ENCODE assay signal across 18 cellular contexts in genomic region chr11:1198766-1199688, GRCh38. TPM values are rescaled to one million over a fixed set of nuclear protein-coding genes. Genes with fewer than 3 reads are reported as not detected.
DNase-seq lines count a peak whose midpoint lies in the region; ATAC-seq and TF ChIP-seq lines count a peak whose summit lies in the region.
"Had no signal": no experiment of that assay in that cellular context is flagged by ENCODE, and none has a peak within 500 bp of the region (broad histone marks: within the 10 kb centered on the region; RNA-seq: fewer than 3 reads in every experiment).

No MANE protein-coding gene starts in this region.

- CTCF ChIA-PET in SK-N-SH (lab: Yijun Ruan, JAX), result interaction anchor here (1.8 to 5.9 kb wide), 2 partner anchors 18 to 316 kb away, joined by 4 to 38 read pairs; no protein-coding TSS in a partner anchor

- POLR2A ChIA-PET in SK-N-SH (lab: Yijun Ruan, JAX), result no interaction called here

- H4K20me1 ChIP-seq in SK-N-SH (ENCODE audit: insufficient read depth), result no peaks in the 10 kb centered on the region

- H3K4me2 ChIP-seq in SK-N-SH, result no peak overlapping the region

- H3K9me2 ChIP-seq in SK-N-SH, result no peaks in the 10 kb centered on the region

- H3K27me3 ChIP-seq in SK-N-SH (ENCODE audit: insufficient read depth) (peaks cover 5% of the 10 kb centered on the region; the same call in 1 of the 2 replicates), H7 (ENCODE audit: control insufficient read depth, insufficient read depth, low read length) (no peaks in the 10 kb centered on the region), psoas muscle (ENCODE audit: insufficient read depth in 3 of 3, low read length in 2 of 3) (peaks cover 0 to 65% (median 10%) of the 10 kb centered on the region in 3 donors)

- ATAC-seq in SK-N-SH treated with all-trans-retinoic acid at 6 μM for 48 hours (no peak), esophagus mucosa (peak; percentile 26), psoas muscle (no peak), HG03520 (IDR thresholded peaks at IDR 0.05; ENCODE audit: unreplicated experiment) (no peak), GM18867 (IDR thresholded peaks at IDR 0.05; ENCODE audit: unreplicated experiment) (no peak)
- ATAC-seq: Panc1 had no signal

- no peak for TF ChIP-seq EP300 in SK-N-SH (IDR thresholded peaks at IDR 0.05; ENCODE audit: borderline replicate concordance in 1 of 2, low read depth in 1 of 2, low read length in 1 of 2)

- H3F3A ChIP-seq in SK-N-SH (replicated peaks; ENCODE audit: insufficient read depth), result no peaks in the 10 kb centered on the region

- peaks cover 0 to 10% of the 10 kb centered on the region in 2 experiments; a peak in 1 of 4 replicates for H3K4me1 ChIP-seq in SK-N-SH (ENCODE audit: control insufficient read depth in 1 of 2, insufficient read depth in 2 of 2, low read depth in 1 of 2, low read length in 1 of 2)
- no peaks in the 10 kb centered on the region for H3K4me1 ChIP-seq in psoas muscle

- H3K4me3 ChIP-seq in SK-N-SH (ENCODE audit: low read depth in 2 of 2, low read length in 1 of 2) (no peak overlapping the region; a peak in 1 of 4 replicates), H7 (ENCODE audit: insufficient read depth, low read depth, low read length) (no peak overlapping the region), psoas muscle (no peak overlapping the region)
- H3K4me3 ChIP-seq: thoracic aorta had no signal

- no peak for TF ChIP-seq RAD21 in SK-N-SH (IDR thresholded peaks at IDR 0.05; ENCODE audit: low read length)

- H3K27ac ChIP-seq in SK-N-SH (ENCODE audit: low read depth in 2 of 2, low read length in 1 of 2), result no peak overlapping the region
- H3K27ac ChIP-seq in psoas muscle, result no peak overlapping the region
- H3K27ac ChIP-seq: thoracic aorta had no signal

- no peak overlapping the region for H3K9ac ChIP-seq in SK-N-SH

- 32% methylated on average over 12 of the region's 40 CpGs for WGBS in SK-N-SH (ENCODE audit: low lambda C conversion rate)
- 71 to 74% (median 72%) methylated on average over 36 to 40 of the region's 40 CpGs for WGBS in psoas muscle, 3 donors

- no peak overlapping the region for H2AFZ ChIP-seq in SK-N-SH (ENCODE audit: low read depth)

- DNase-seq in SK-N-SH (peak; percentile 36), H7 (peak; percentile 52), psoas muscle (peak; percentile 10 to 37), middle frontal gyrus (ENCODE audit: extremely low spot score, low spot score) (no peak)
- DNase-seq: activated CD4-positive, alpha-beta memory T cell treated with anti-CD3 and anti-CD28 coated beads for 36 hours; DMS 273 treated with DMSO at 0.1 percent for 48 hours; midbrain; NCI-H226 had no signal

- no peaks in the 10 kb centered on the region for H3K36me3 ChIP-seq in SK-N-SH (replicated peaks in 1 of 2; ENCODE audit: control insufficient read depth in 1 of 2, insufficient read depth in 2 of 2, low read length in 1 of 2)
- H3K36me3 ChIP-seq in H7 (replicated peaks; ENCODE audit: control insufficient read depth, insufficient read depth, low read length), result no peaks in the 10 kb centered on the region
- no peaks in the 10 kb centered on the region for H3K36me3 ChIP-seq in psoas muscle (ENCODE audit: insufficient read depth in 1 of 2, low read depth in 1 of 2)
- H3K36me3 ChIP-seq: thoracic aorta had no signal

- H3K9me3 ChIP-seq in SK-N-SH, result no peaks in the 10 kb centered on the region
- no peaks in the 10 kb centered on the region for H3K9me3 ChIP-seq in psoas muscle
- H3K9me3 ChIP-seq: thoracic aorta had no signal

- no peaks in the 10 kb centered on the region for H3K79me2 ChIP-seq in SK-N-SH (ENCODE audit: insufficient read depth)

- TF ChIP-seq CTCF in SK-N-SH (IDR thresholded peaks at IDR 0.05) (no peak), psoas muscle (IDR thresholded peaks at IDR 0.05) (no peak)

- intact Hi-C loops in psoas muscle (cut with DNase I), result no loop called here

TF ChIP-seq in SK-N-SH, 30 proteins besides CTCF, POLR2A, EP300 and RAD21 (continues in another document):
- TF ChIP-seq MAX (IDR thresholded peaks at IDR 0.05; ENCODE audit: low read depth) (no peak), ELF1 (IDR thresholded peaks at IDR 0.05) (no peak), RXRA (IDR thresholded peaks at IDR 0.05; ENCODE audit: borderline replicate concordance, low read depth) (no peak), FOSL2 (IDR thresholded peaks at IDR 0.05; ENCODE audit: borderline replicate concordance, low read depth) (no peak), RCOR1 (IDR thresholded peaks at IDR 0.05; ENCODE audit: low read length) (no peak), REST (IDR thresholded peaks at IDR 0.05; ENCODE audit: low read depth, low read length) (no peak), MEF2A (IDR thresholded peaks at IDR 0.05; ENCODE audit: borderline replicate concordance, low read depth) (no peak)

TF ChIP-seq in SK-N-SH treated with all-trans-retinoic acid at 6 μM for 48 hours, 23 proteins besides CTCF, POLR2A, EP300 and RAD21 (continues in another document):
- TF ChIP-seq ARNTL (CRISPR knock-in tag; IDR thresholded peaks at IDR 0.05; ENCODE audit: borderline replicate concordance, low read depth) (no peak), PATZ1 (CRISPR knock-in tag; IDR thresholded peaks at IDR 0.05; ENCODE audit: borderline replicate concordance) (no peak), ZNF8 (CRISPR knock-in tag; IDR thresholded peaks at IDR 0.05) (no peak), TOX (CRISPR knock-in tag; IDR thresholded peaks at IDR 0.05; ENCODE audit: borderline replicate concordance) (no peak), ZFP30 (CRISPR knock-in tag; IDR thresholded peaks at IDR 0.05) (no peak), CREB5 (CRISPR knock-in tag; IDR thresholded peaks at IDR 0.05; ENCODE audit: low read depth) (no peak), TSHZ2 (CRISPR knock-in tag; IDR thresholded peaks at IDR 0.05) (no peak), GLIS3 (CRISPR knock-in tag; IDR thresholded peaks at IDR 0.05) (no peak), PPARA (CRISPR knock-in tag; IDR thresholded peaks at IDR 0.05; ENCODE audit: borderline replicate concordance) (no peak), ISL1 (CRISPR knock-in tag; IDR thresholded peaks at IDR 0.05) (no peak), OSR1 (CRISPR knock-in tag; IDR thresholded peaks at IDR 0.05) (no peak)

RNA-seq across cellular contexts. Expression of gene MUC5B, which starts 23.8 kb away (rescaled TPM):
- polyA plus RNA-seq in SK-N-SH (2012; rRNA removed) (not detected in 2 replicates), psoas muscle (under 1 TPM in 1 of 3 donors, not detected in 2; under 0.01 TPM)
- not detected in 2 replicates for polyA plus RNA-seq in SK-N-SH (2012; cell fraction: cytosol; rRNA removed)
- polyA plus RNA-seq in SK-N-SH (2012; cell fraction: nucleus; rRNA removed), result not detected in 2 replicates
- under 0.01 and 0.07 TPM in 2 replicates for total RNA-seq in H7 (2014; rRNA removed; shearing (Covaris generic))
- total RNA-seq in esophagus mucosa (16.0 TPM), psoas muscle (under 1 TPM in 3 of 4 donors, not detected in 1; 0.02 to 0.41 (median 0.20) TPM)
- total RNA-seq: activated CD4-positive, alpha-beta memory T cell treated with anti-CD3 and anti-CD28 coated beads for 36 hours; activated T-helper 2 cell treated with anti-CD3 and anti-CD28 coated beads, Interferon-gamma antibody, Interleukin-2, Interleukin-4, amounts not matched to agents 10 μg/mL and 5 μg/mL and 100 μg/mL, durations not matched to agents 14 hours and 24 hours and 36 hours; LHCN-M2; T-helper 2 cell treated with Interferon-gamma antibody and Interleukin-4, amounts not matched to agents 100 ng/mL and 5 ng/mL, for 36 hours; thoracic aorta had no signal

RNA-seq across cellular contexts. Expression of gene MUC5AC, which starts 41.3 kb away (rescaled TPM):
- polyA plus RNA-seq in SK-N-SH (2012; rRNA removed) (not detected in 2 replicates), psoas muscle (not detected)
- polyA plus RNA-seq in SK-N-SH (2012; cell fraction: cytosol; rRNA removed), result not detected in 2 replicates
- not detected in 2 replicates for polyA plus RNA-seq in SK-N-SH (2012; cell fraction: nucleus; rRNA removed)
- not detected in 2 replicates for total RNA-seq in H7 (2014; rRNA removed; shearing (Covaris generic))
- total RNA-seq in esophagus mucosa (not detected), psoas muscle (under 1 TPM in 1 of 4 donors, not detected in 3; 0.02 TPM)
- total RNA-seq: activated CD4-positive, alpha-beta memory T cell treated with anti-CD3 and anti-CD28 coated beads for 36 hours; activated T-helper 2 cell treated with anti-CD3 and anti-CD28 coated beads, Interferon-gamma antibody, Interleukin-2, Interleukin-4, amounts not matched to agents 10 μg/mL and 5 μg/mL and 100 μg/mL, durations not matched to agents 14 hours and 24 hours and 36 hours; LHCN-M2; omental fat pad; T-helper 2 cell treated with Interferon-gamma antibody and Interleukin-4, amounts not matched to agents 100 ng/mL and 5 ng/mL, for 36 hours had no signal

Comparison
In these comparisons a context has a peak if more than half of its experiments do, and no peak if none do; other contexts are left out.
1. RNA of gene MUC5B, which starts 23.8 kb away (total RNA-seq): 16.0 TPM in esophagus mucosa (single experiment); 0.02 to 0.41 TPM in psoas muscle and under 0.01 to 0.07 TPM in H7; every median in the first group is over 10 times any median in the second.